25 cellular contexts compared by ENCODE assay signal in genomic region chr12:120169946-120170345, GRCh38. TPM values are rescaled to one million over a fixed set of nuclear protein-coding genes. Genes with fewer than 3 reads are reported as not detected.
DNase-seq lines count a peak whose midpoint lies in the region; ATAC-seq and TF ChIP-seq lines count a peak whose summit lies in the region.
"Had no signal": no experiment of that assay in that cellular context is flagged by ENCODE, and none has a peak within 500 bp of the region (broad histone marks: within the 10 kb centered on the region; RNA-seq: fewer than 3 reads in every experiment).

No MANE protein-coding gene starts in this region.

- TSS peak; percentile 14 for BruUV-seq in OCI-LY7 (replicated peaks; lab: Mats Ljungman, UMichigan)

- DNase-seq in activated CD8-positive, alpha-beta T cell treated with anti-CD3 and anti-CD28 coated beads for 36 hours, result no peak
- DNase-seq in activated CD8-positive, alpha-beta T cell treated with anti-CD3 and anti-CD28 coated beads, Interleukin-2, amount 10 ng/mL, durations not matched to agents 7 days and 5 days, result no peak
- DNase-seq in ELR (ENCODE audit: low read depth) (peak; percentile 35), OCI-LY7 (ENCODE audit: low spot score) (no peak), iris pigment epithelial cell (ENCODE audit: low read depth) (peak; percentile 8), G401 (ENCODE audit: low spot score) (no peak)
- no peak for DNase-seq in activated T-cell treated with anti-CD3 and anti-CD28 coated beads, Interleukin-2, amount 50 U/mL, for 48 hours
- DNase-seq: ACHN; BE2C; CD8-positive, alpha-beta memory T cell; DMS 273 treated with DMSO at 0.1 percent for 48 hours; DMS79; HCEC 1CT; Kasumi-1; NCI-H1105 treated with DMSO at 0.1 percent for 48 hours; NCI-H2029; NCI-H446 treated with DMSO at 0.1 percent for 48 hours; NCI-H526 treated with DMSO at 0.1 percent for 48 hours; SIG-M5 had no signal

- H4K20me1 ChIP-seq in OCI-LY7 (ENCODE audit: insufficient read depth, low read length), result no peaks in the 10 kb centered on the region

- H3K9me3 Mint-ChIP-seq in activated CD8-positive, alpha-beta T cell treated with anti-CD3 and anti-CD28 coated beads for 36 hours, result no peaks in the 10 kb centered on the region
- H3K9me3 Mint-ChIP-seq in activated CD8-positive, alpha-beta T cell treated with anti-CD3 and anti-CD28 coated beads, Interleukin-2, amount 10 ng/mL, durations not matched to agents 7 days and 5 days (ENCODE audit: insufficient read depth), result no peaks in the 10 kb centered on the region
- H3K9me3 Mint-ChIP-seq: CD14-positive monocyte; CD8-positive, alpha-beta memory T cell had no signal

- H3K27me3 Mint-ChIP-seq in activated CD8-positive, alpha-beta T cell treated with anti-CD3 and anti-CD28 coated beads for 36 hours, result no peaks in the 10 kb centered on the region
- no peaks in the 10 kb centered on the region for H3K27me3 Mint-ChIP-seq in activated CD8-positive, alpha-beta T cell treated with anti-CD3 and anti-CD28 coated beads, Interleukin-2, amount 10 ng/mL, durations not matched to agents 7 days and 5 days (ENCODE audit: low read depth)
- H3K27me3 Mint-ChIP-seq: CD8-positive, alpha-beta memory T cell had no signal

- H2AFZ ChIP-seq in OCI-LY7 (ENCODE audit: low read length), result no peak overlapping the region

- H3K4me1 ChIP-seq in OCI-LY7 (ENCODE audit: insufficient read depth, low read length, poor library complexity, severe bottlenecking), result peaks cover 38% of the 10 kb centered on the region
- H3K4me1 ChIP-seq: BE2C had no signal

- no peak overlapping the region for H3K27ac ChIP-seq in OCI-LY7 (ENCODE audit: low read depth, low read length, poor library complexity, severe bottlenecking)
- H3K27ac ChIP-seq: 22Rv1, HL-60, SK-N-MC had no signal

- H3K27ac Mint-ChIP-seq in activated CD8-positive, alpha-beta T cell treated with anti-CD3 and anti-CD28 coated beads for 36 hours, result peak overlapping the region; percentile 30
- no peak overlapping the region for H3K27ac Mint-ChIP-seq in activated CD8-positive, alpha-beta T cell treated with anti-CD3 and anti-CD28 coated beads, Interleukin-2, amount 10 ng/mL, durations not matched to agents 7 days and 5 days
- H3K27ac Mint-ChIP-seq: CD8-positive, alpha-beta memory T cell had no signal

- no peak overlapping the region for H3K4me2 ChIP-seq in OCI-LY7 (ENCODE audit: low read length)

- CTCF ChIA-PET in activated CD8-positive, alpha-beta T cell treated with anti-CD3 and anti-CD28 coated beads for 36 hours (lab: Charles Lee), result no interaction called here
- CTCF ChIA-PET in activated CD8-positive, alpha-beta T cell treated with anti-CD3 and anti-CD28 coated beads, Interleukin-2, amount 10 ng/mL, durations not matched to agents 7 days and 5 days (lab: Charles Lee), result interaction anchor here (0.7 kb wide), 1 partner anchor 235 kb away, joined by 3 read pairs; no protein-coding TSS in a partner anchor
- CTCF ChIA-PET in OCI-LY7 (lab: Charles Lee; ENCODE audit: unreplicated experiment), result no interaction called here

- no peaks in the 10 kb centered on the region for H3K4me1 Mint-ChIP-seq in activated CD8-positive, alpha-beta T cell treated with anti-CD3 and anti-CD28 coated beads for 36 hours (ENCODE audit: low read depth)
- H3K4me1 Mint-ChIP-seq in activated CD8-positive, alpha-beta T cell treated with anti-CD3 and anti-CD28 coated beads, Interleukin-2, amount 10 ng/mL, durations not matched to agents 7 days and 5 days (ENCODE audit: low read depth), result peaks cover 8% of the 10 kb centered on the region
- H3K4me1 Mint-ChIP-seq: CD14-positive monocyte; CD8-positive, alpha-beta memory T cell had no signal

- ATAC-seq in activated CD8-positive, alpha-beta T cell treated with anti-CD3 and anti-CD28 coated beads for 36 hours, result no peak
- ATAC-seq in activated CD8-positive, alpha-beta T cell treated with anti-CD3 and anti-CD28 coated beads, Interleukin-2, amount 10 ng/mL, durations not matched to agents 7 days and 5 days, result no peak
- no peak for ATAC-seq in GM18909 (IDR thresholded peaks at IDR 0.05; ENCODE audit: poor library complexity, unreplicated experiment)
- ATAC-seq: Panc1 had no signal

- no peak for TF ChIP-seq CTCF in activated CD8-positive, alpha-beta T cell treated with anti-CD3 and anti-CD28 coated beads for 36 hours (IDR thresholded peaks at IDR 0.05)
- TF ChIP-seq CTCF in OCI-LY7 (conservative IDR thresholded peaks at IDR 0.05; ENCODE audit: low read length), result no peak

- 0 out of 2 replicates have a peak, but pooled peaks cover 6% of the 10 kb centered on the region for H3K9me3 ChIP-seq in OCI-LY7 (ENCODE audit: low read length)
- H3K9me3 ChIP-seq: BE2C had no signal

- H3K36me3 ChIP-seq in OCI-LY7 (ENCODE audit: insufficient read depth, low read length), result peaks cover 96% of the 10 kb centered on the region

- in situ Hi-C loops in G401 (cut with HindIII; ENCODE audit: low sequenced_read_pairs), result no loop called here

- H3K9me2 ChIP-seq in OCI-LY7 (ENCODE audit: insufficient read depth, low read length), result no peaks in the 10 kb centered on the region

- no peak overlapping the region for H3K4me3 ChIP-seq in OCI-LY7 (ENCODE audit: low read depth, low read length, poor library complexity, severe bottlenecking)
- H3K4me3 ChIP-seq: SK-N-MC had no signal

- POLR2A ChIA-PET in activated CD8-positive, alpha-beta T cell treated with anti-CD3 and anti-CD28 coated beads for 36 hours (lab: Charles Lee), result interaction anchor here (0.6 to 2.5 kb wide), 11 partner anchors 10 to 123 kb away, joined by 3 to 7 read pairs (median 3); partner anchors contain the start of genes RNU4-1 and RPLP0
- POLR2A ChIA-PET in activated CD8-positive, alpha-beta T cell treated with anti-CD3 and anti-CD28 coated beads, Interleukin-2, amount 10 ng/mL, durations not matched to agents 7 days and 5 days (lab: Charles Lee), result interaction anchor here (1.0 to 1.9 kb wide), 3 partner anchors 31 to 41 kb away, joined by 3 to 9 read pairs (median 7); partner anchors contain the start of gene RPLP0
- POLR2A ChIA-PET in OCI-LY7 (lab: Charles Lee), result interaction anchor here (0.6 to 2.9 kb wide), 3 partner anchors 22 to 100 kb away, joined by 3 to 16 read pairs (median 4); no protein-coding TSS in a partner anchor

- intact Hi-C loops in activated CD8-positive, alpha-beta T cell treated with anti-CD3 and anti-CD28 coated beads for 36 hours (cut with micrococcal nuclease), result no loop called here
- intact Hi-C loops in OCI-LY7 (cut with micrococcal nuclease; ENCODE audit: unreplicated experiment), result loop anchor here (5.0 kb wide), 1 partner anchor 38 kb away; no protein-coding TSS in a partner anchor

- H3K79me2 ChIP-seq in OCI-LY7 (ENCODE audit: insufficient read depth, low read depth, low read length), result peaks cover 7% of the 10 kb centered on the region; the same call in 1 of the 2 replicates

- H3K36me3 Mint-ChIP-seq in activated CD8-positive, alpha-beta T cell treated with anti-CD3 and anti-CD28 coated beads for 36 hours (ENCODE audit: low read depth), result peaks cover 38% of the 10 kb centered on the region
- H3K36me3 Mint-ChIP-seq in activated CD8-positive, alpha-beta T cell treated with anti-CD3 and anti-CD28 coated beads, Interleukin-2, amount 10 ng/mL, durations not matched to agents 7 days and 5 days (ENCODE audit: low read depth), result peaks cover 45% of the 10 kb centered on the region

- no peak overlapping the region for H3K4me3 Mint-ChIP-seq in activated CD8-positive, alpha-beta T cell treated with anti-CD3 and anti-CD28 coated beads for 36 hours
- no peak overlapping the region for H3K4me3 Mint-ChIP-seq in activated CD8-positive, alpha-beta T cell treated with anti-CD3 and anti-CD28 coated beads, Interleukin-2, amount 10 ng/mL, durations not matched to agents 7 days and 5 days
- H3K4me3 Mint-ChIP-seq: CD14-positive monocyte; CD8-positive, alpha-beta memory T cell had no signal

RNA-seq across cellular contexts. Expression of gene GCN1, which starts 24.6 kb away (rescaled TPM):
- total RNA-seq in activated CD8-positive, alpha-beta T cell treated with anti-CD3 and anti-CD28 coated beads for 36 hours, result 100 to 1,000 TPM; 130 to 137 TPM
- total RNA-seq in activated CD8-positive, alpha-beta T cell treated with anti-CD3 and anti-CD28 coated beads, Interleukin-2, amount 10 ng/mL, durations not matched to agents 7 days and 5 days, result 100 to 1,000 TPM; 109 to 112 TPM
- 217 and 224 TPM in 2 replicates for total RNA-seq in OCI-LY7 (2014; rRNA removed; shearing (Covaris generic))
- 290 and 343 TPM in 2 replicates for total RNA-seq in OCI-LY7 (2022)
- 65.2 and 79.0 TPM in 2 replicates for total RNA-seq in G401 (2014; rRNA removed; shearing (Covaris generic))

RNA-seq across cellular contexts. Expression of gene RPLP0, which starts 31.0 kb away (rescaled TPM):
- 1,000 to 10,000 TPM; 4,421 to 4,585 TPM for total RNA-seq in activated CD8-positive, alpha-beta T cell treated with anti-CD3 and anti-CD28 coated beads for 36 hours
- total RNA-seq in activated CD8-positive, alpha-beta T cell treated with anti-CD3 and anti-CD28 coated beads, Interleukin-2, amount 10 ng/mL, durations not matched to agents 7 days and 5 days, result 1,000 to 10,000 TPM; 2,051 to 2,121 TPM
- total RNA-seq in OCI-LY7 (2014; rRNA removed; shearing (Covaris generic)), result 5,868 and 6,057 TPM in 2 replicates
- 2,996 and 3,206 TPM in 2 replicates for total RNA-seq in OCI-LY7 (2022)
- total RNA-seq in G401 (2014; rRNA removed; shearing (Covaris generic)), result 6,017 and 6,466 TPM in 2 replicates

RNA-seq across cellular contexts. Expression of gene RAB35, which starts 53.4 kb away (rescaled TPM):
- 10 to 100 TPM; 38.2 to 41.5 TPM for total RNA-seq in activated CD8-positive, alpha-beta T cell treated with anti-CD3 and anti-CD28 coated beads for 36 hours
- 10 to 100 TPM; 61.0 to 64.6 TPM for total RNA-seq in activated CD8-positive, alpha-beta T cell treated with anti-CD3 and anti-CD28 coated beads, Interleukin-2, amount 10 ng/mL, durations not matched to agents 7 days and 5 days
- 30.9 and 42.2 TPM in 2 replicates for total RNA-seq in OCI-LY7 (2014; rRNA removed; shearing (Covaris generic))
- total RNA-seq in OCI-LY7 (2022), result 71.1 and 85.9 TPM in 2 replicates
- total RNA-seq in G401 (2014; rRNA removed; shearing (Covaris generic)), result 50.1 and 52.7 TPM in 2 replicates

Comparison
In these comparisons a context has a peak if more than half of its experiments do, and no peak if none do; other contexts are left out.
1. DNase-seq: peak in ELR (single experiment) and iris pigment epithelial cell (single experiment); none in activated CD8-positive, alpha-beta T cell treated with anti-CD3 and anti-CD28 coated beads for 36 hours (single experiment), activated CD8-positive, alpha-beta T cell treated with anti-CD3 and anti-CD28 coated beads, Interleukin-2, amount 10 ng/mL, durations not matched to agents 7 days and 5 days (single experiment), OCI-LY7 (single experiment), G401 (single experiment) and activated T-cell treated with anti-CD3 and anti-CD28 coated beads, Interleukin-2, amount 50 U/mL, for 48 hours (0 of 2).